In genomic region chr17:69325518-69326301, GRCh38 we compare ENCODE assay signal across 8 cellular contexts. TPM values are rescaled to one million over a fixed set of nuclear protein-coding genes. Genes with fewer than 3 reads are reported as not detected.
DNase-seq lines count a peak whose midpoint lies in the region; ATAC-seq and TF ChIP-seq lines count a peak whose summit lies in the region.

No MANE protein-coding gene starts in this region.

- H3K27ac Mint-ChIP-seq in activated T-cell treated with anti-CD3 and anti-CD28 coated beads, Interleukin-2, amount 50 U/mL, for 72 hours, result peak overlapping the region; percentile 89
- H3K27ac Mint-ChIP-seq in type B pancreatic cell, result peak overlapping the region; percentile 93

- H3K9ac ChIP-seq in adipocyte (ENCODE audit: low read length), result peak overlapping the region; percentile 91

- peaks cover 19% of the 10 kb centered on the region for H3K4me1 ChIP-seq in adipocyte (ENCODE audit: control insufficient read depth, insufficient read depth, low read length)

- H3K4me3 ChIP-seq in adipocyte (ENCODE audit: low read length), result peak overlapping the region; percentile 91

- peak overlapping the region; percentile 97 to 99 for H3K4me3 Mint-ChIP-seq in activated T-cell treated with anti-CD3 and anti-CD28 coated beads, Interleukin-2, amount 50 U/mL, for 72 hours
- peak overlapping the region; percentile 96 for H3K4me3 Mint-ChIP-seq in type B pancreatic cell

- ATAC-seq in activated T-cell treated with anti-CD3 and anti-CD28 coated beads, Interleukin-2, amount 50 U/mL, for 72 hours (replicated peaks in 1 of 2), result no peak

- H3K27me3 Mint-ChIP-seq in activated T-cell treated with anti-CD3 and anti-CD28 coated beads, Interleukin-2, amount 50 U/mL, for 72 hours (ENCODE audit: low read depth), result no peaks in the 10 kb centered on the region
- H3K27me3 Mint-ChIP-seq in type B pancreatic cell, result peaks cover 9% of the 10 kb centered on the region

- H3K36me3 Mint-ChIP-seq in activated T-cell treated with anti-CD3 and anti-CD28 coated beads, Interleukin-2, amount 50 U/mL, for 72 hours (ENCODE audit: insufficient read depth in 2 of 2), result peaks cover 10 to 14% of the 10 kb centered on the region in 2 donors
- no peaks in the 10 kb centered on the region for H3K36me3 Mint-ChIP-seq in type B pancreatic cell

- H3K9me3 Mint-ChIP-seq in activated T-cell treated with anti-CD3 and anti-CD28 coated beads, Interleukin-2, amount 50 U/mL, for 72 hours, result peaks cover 2 to 4% of the 10 kb centered on the region in 2 donors
- no peaks in the 10 kb centered on the region for H3K9me3 Mint-ChIP-seq in type B pancreatic cell

- H3K36me3 ChIP-seq in adipocyte (ENCODE audit: control insufficient read depth, insufficient read depth, low read length, severe bottlenecking), result no peaks in the 10 kb centered on the region

- no peak for DNase-seq in activated T-cell treated with anti-CD3 and anti-CD28 coated beads, Interleukin-2, amount 50 U/mL, for 72 hours
- DNase-seq in activated T-cell treated with anti-CD3 and anti-CD28 coated beads for 4 hours, result no peak
- DNase-seq in adipocyte (ENCODE audit: low read depth), result no peak
- DNase-seq in left kidney (ENCODE audit: low read depth, low spot score), result peak; percentile 54
- no peak for DNase-seq in type B pancreatic cell (ENCODE audit: extremely low spot score, unreplicated experiment)
- no peak for DNase-seq in UCSD-AML1 (lab: John Stamatoyannopoulos, UW; ENCODE audit: unreplicated experiment)
- no peak for DNase-seq in NOMO-1 treated with dmso at 0.1 percent for 144 hours (lab: John Stamatoyannopoulos, UW; ENCODE audit: unreplicated experiment)
- no peak for DNase-seq in cerebellar nuclear complex (lab: John Stamatoyannopoulos, UW)

- no peak for TF ChIP-seq CTCF in type B pancreatic cell (conservative IDR thresholded peaks at IDR 0.05)

- H3K9me3 ChIP-seq in adipocyte (ENCODE audit: control insufficient read depth, low read length), result no peaks in the 10 kb centered on the region

- H3K27me3 ChIP-seq in adipocyte (replicated peaks; ENCODE audit: control insufficient read depth, insufficient read depth, low read length), result no peaks in the 10 kb centered on the region

- H3K4me1 Mint-ChIP-seq in activated T-cell treated with anti-CD3 and anti-CD28 coated beads, Interleukin-2, amount 50 U/mL, for 72 hours (ENCODE audit: low read depth), result peaks cover 42% of the 10 kb centered on the region
- peaks cover 29% of the 10 kb centered on the region for H3K4me1 Mint-ChIP-seq in type B pancreatic cell (ENCODE audit: unreplicated experiment)

RNA-seq across cellular contexts. Expression of gene ABCA5, which starts 1.2 kb away (rescaled TPM):
- total RNA-seq in activated T-cell treated with anti-CD3 and anti-CD28 coated beads, Interleukin-2, amount 50 U/mL, for 72 hours, result 10 to 100 TPM; 28.5 to 31.1 TPM
- total RNA-seq in type B pancreatic cell (ENCODE audit: low replicate concordance), result 14.6 and 21.7 TPM in 2 replicates
